Comparison of ENCODE assay signal across 20 cellular contexts in the genomic region with DNA sequence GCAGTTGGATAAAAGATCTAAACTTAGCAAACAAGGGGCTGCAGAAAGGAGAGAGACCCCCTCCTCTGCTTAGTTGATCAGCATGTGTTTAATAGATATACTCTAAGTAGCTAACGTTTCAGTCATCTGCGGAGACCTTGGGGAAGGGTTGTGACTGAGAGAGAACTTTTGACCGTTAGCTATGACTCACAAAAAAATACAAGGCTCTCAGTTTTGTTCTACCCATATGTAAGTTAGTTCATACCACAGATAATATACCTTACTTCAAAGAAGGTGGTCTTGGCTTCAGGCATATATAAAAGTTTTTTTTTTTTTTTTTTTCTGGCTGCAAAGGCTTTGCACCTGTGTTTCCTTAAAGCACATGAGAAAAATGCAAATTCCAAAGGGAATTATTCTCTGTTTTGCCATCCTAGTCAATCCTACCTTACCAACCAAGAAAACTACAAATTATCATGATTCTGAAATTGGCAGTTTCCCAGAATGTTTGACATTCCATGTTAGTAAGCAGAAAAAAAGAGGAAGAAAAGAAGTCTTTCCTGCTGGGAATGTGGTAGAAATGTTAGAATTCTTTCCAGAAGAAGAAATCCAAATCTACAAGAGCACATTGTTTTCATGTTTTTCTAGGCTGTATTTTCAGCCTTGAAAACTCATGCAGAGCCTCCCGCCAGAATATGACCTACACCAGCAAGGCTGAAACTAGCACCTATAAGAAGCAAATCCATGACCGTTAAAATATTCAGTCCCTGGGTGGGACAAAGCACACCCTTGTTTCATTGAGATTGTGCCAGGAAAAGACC.
DNase-seq lines count a peak whose midpoint lies in the region; ATAC-seq, FAIRE-seq and TF ChIP-seq lines count a peak whose summit lies in the region.
"Had no signal": no experiment of that assay in that cellular context is flagged by ENCODE, and none has a peak within 500 bp of the region (broad histone marks: within the 10 kb centered on the region; RNA-seq: fewer than 3 reads in every experiment).

No MANE protein-coding gene starts in this region.

- peaks cover 87% of the 10 kb centered on the region for H3K4me1 Mint-ChIP-seq in osteocyte (ENCODE audit: unreplicated experiment)
- H3K4me1 Mint-ChIP-seq: B cell had no signal

- POLR2A ChIA-PET in endothelial cell of umbilical vein (lab: Charles Lee) = no interaction called here

- intact Hi-C loops in endothelial cell of umbilical vein (cut with micrococcal nuclease) (no loop called here), psoas muscle (cut with DNase I) (no loop called here)

- dilution Hi-C loops in endothelial cell of umbilical vein (cut with MboI; ENCODE audit: extremely low pct_ligation_motif_present, low sequenced_read_pairs) = no loop called here

- no peaks in the 10 kb centered on the region for H3K79me2 ChIP-seq in endothelial cell of umbilical vein (ENCODE audit: control insufficient read depth, insufficient read depth, low read length)

- no peaks in the 10 kb centered on the region for H3K9me3 Mint-ChIP-seq in osteocyte (ENCODE audit: unreplicated experiment)

- H3K27me3 Mint-ChIP-seq in osteocyte (ENCODE audit: unreplicated experiment) = no peaks in the 10 kb centered on the region
- H3K27me3 Mint-ChIP-seq: B cell had no signal

- no TSS peak for BruUV-seq in endothelial cell of umbilical vein (replicated peaks; lab: Mats Ljungman, UMichigan)

- TF ChIP-seq POLR2A in endothelial cell of umbilical vein (IDR thresholded peaks at IDR 0.05; ENCODE audit: low read depth, low read length) = no peak

- H3K27ac Mint-ChIP-seq in osteocyte (ENCODE audit: unreplicated experiment) = peak overlapping the region; percentile 90
- H3K27ac Mint-ChIP-seq: B cell had no signal

- ATAC-seq in HG02884 (IDR thresholded peaks at IDR 0.05; ENCODE audit: unreplicated experiment) = no peak
- no peak for ATAC-seq in psoas muscle

- no peaks in the 10 kb centered on the region for H3K9me1 ChIP-seq in endothelial cell of umbilical vein (replicated peaks; ENCODE audit: control insufficient read depth, extremely low read depth, insufficient read depth, low read length)

- H3K4me2 ChIP-seq in endothelial cell of umbilical vein (ENCODE audit: insufficient read depth, low read length) = no peak overlapping the region
- H3K4me2 ChIP-seq: PC-9 had no signal

- H3K4me1 ChIP-seq in SJSA1 (replicated peaks) (peaks cover 67% of the 10 kb centered on the region), endothelial cell of umbilical vein (ENCODE audit: control insufficient read depth, extremely low read depth, insufficient read depth, low read length) (peaks cover 11% of the 10 kb centered on the region), psoas muscle (no peaks in the 10 kb centered on the region)
- H3K4me1 ChIP-seq: spleen, stomach had no signal

- TF ChIP-seq CTCF in endothelial cell of umbilical vein (IDR thresholded peaks at IDR 0.05; ENCODE audit: extremely low read depth in 1 of 2, insufficient read depth in 1 of 2, low read depth in 1 of 2, low read length in 2 of 2) = no peak
- no peak for TF ChIP-seq CTCF in osteocyte (IDR thresholded peaks at IDR 0.05)
- TF ChIP-seq CTCF in GM20000 (IDR thresholded peaks at IDR 0.05; ENCODE audit: extremely low read depth, missing control alignments) = no peak
- TF ChIP-seq CTCF in psoas muscle (IDR thresholded peaks at IDR 0.05) = no peak

- WGBS in psoas muscle, 3 donors = 29 to 37% (median 31%) methylated on average over 5 of the region's 5 CpGs

- H3K9me3 ChIP-seq in SJSA1 (replicated peaks) = no peaks in the 10 kb centered on the region
- no peaks in the 10 kb centered on the region for H3K9me3 ChIP-seq in endothelial cell of umbilical vein (replicated peaks; ENCODE audit: control insufficient read depth, insufficient read depth, low read length)
- no peaks in the 10 kb centered on the region for H3K9me3 ChIP-seq in psoas muscle
- H3K9me3 ChIP-seq: esophagus muscularis mucosa, neutrophil, spleen, stomach had no signal

- peak overlapping the region; percentile 34 for H3K4me3 Mint-ChIP-seq in osteocyte (ENCODE audit: unreplicated experiment)
- H3K4me3 Mint-ChIP-seq: B cell had no signal

- CTCF ChIA-PET in endothelial cell of umbilical vein (lab: Charles Lee) = no interaction called here

- no peak overlapping the region for H3K9ac ChIP-seq in endothelial cell of umbilical vein (replicated peaks; ENCODE audit: extremely low read depth, insufficient read depth, low read length)

- H3K27me3 ChIP-seq in SJSA1 (replicated peaks) (no peaks in the 10 kb centered on the region), endothelial cell of umbilical vein (ENCODE audit: control insufficient read depth in 2 of 2, insufficient read depth in 2 of 2, low read length in 2 of 2) (no peaks in the 10 kb centered on the region), psoas muscle (ENCODE audit: insufficient read depth in 3 of 3, low read length in 2 of 3) (no peaks in the 10 kb centered on the region)
- H3K27me3 ChIP-seq: esophagus muscularis mucosa, neutrophil, spleen, stomach had no signal

- no peaks in the 10 kb centered on the region for H3K36me3 ChIP-seq in SJSA1
- H3K36me3 ChIP-seq in endothelial cell of umbilical vein (ENCODE audit: control insufficient read depth in 2 of 2, extremely low read depth in 1 of 2, insufficient read depth in 2 of 2, low read length in 2 of 2) = no peaks in the 10 kb centered on the region
- H3K36me3 ChIP-seq in psoas muscle (ENCODE audit: insufficient read depth in 1 of 2, low read depth in 1 of 2) = no peaks in the 10 kb centered on the region
- H3K36me3 ChIP-seq: esophagus muscularis mucosa, neutrophil, spleen, stomach had no signal

- DNase-seq in EL (peak; percentile 76), SJSA1 (ENCODE audit: low read depth in 1 of 2, low spot score in 2 of 2) (peak in 1 of 2 experiments; percentile 81), endothelial cell of umbilical vein (ENCODE audit: low read depth, low spot score) (peak; percentile 34), osteocyte (ENCODE audit: extremely low spot score, unreplicated experiment) (no peak), DMS53 (lab: John Stamatoyannopoulos, UW) (no peak), GM20000 (ENCODE audit: low spot score) (no peak), psoas muscle (no peak)
- DNase-seq: activated CD4-positive, CD25-positive, alpha-beta regulatory T cell treated with anti-CD3 and anti-CD28 coated beads, Interleukin-2, amount 50 U/mL, for 72 hours; activated naive CD4-positive, alpha-beta T cell; DMS153; NCI-H1930; NCI-H524 treated with DMSO at 0.1 percent for 48 hours; PC-9; spleen; stomach; T-helper 1 cell had no signal

- no peak overlapping the region for H2AFZ ChIP-seq in endothelial cell of umbilical vein (ENCODE audit: low read depth, low read length)
- H2AFZ ChIP-seq: PC-9 had no signal

- no peaks in the 10 kb centered on the region for H3K36me3 Mint-ChIP-seq in osteocyte (ENCODE audit: unreplicated experiment)

- no peak overlapping the region for H3K4me3 ChIP-seq in SJSA1
- no peak overlapping the region for H3K4me3 ChIP-seq in endothelial cell of umbilical vein (replicated peaks in 1 of 3; ENCODE audit: insufficient read depth in 1 of 3, low read depth in 1 of 3, low read length in 3 of 3)
- H3K4me3 ChIP-seq in psoas muscle = no peak overlapping the region
- H3K4me3 ChIP-seq: esophagus muscularis mucosa, PC-9, spleen, stomach had no signal

- no peaks in the 10 kb centered on the region for H4K20me1 ChIP-seq in endothelial cell of umbilical vein (replicated peaks; ENCODE audit: control insufficient read depth, extremely low read depth, insufficient read depth, low read length)

- no peak for FAIRE-seq in endothelial cell of umbilical vein (lab: Jason Lieb, UNC)

- H3K27ac ChIP-seq in SJSA1 = peak overlapping the region; percentile 76
- no peak overlapping the region for H3K27ac ChIP-seq in endothelial cell of umbilical vein (ENCODE audit: insufficient read depth, low read depth, low read length)
- H3K27ac ChIP-seq in psoas muscle = no peak overlapping the region
- H3K27ac ChIP-seq: esophagus muscularis mucosa, neutrophil, PC-9, spleen, stomach had no signal

TF ChIP-seq in endothelial cell of umbilical vein, 7 proteins besides CTCF, POLR2A, EP300 and RAD21:
- TF ChIP-seq GATA2 (IDR thresholded peaks at IDR 0.05; ENCODE audit: insufficient read depth, insufficient read length, low read depth, low read length) (no peak), POLR2AphosphoS5 (IDR thresholded peaks at IDR 0.05; ENCODE audit: insufficient read depth, low read depth, low read length) (no peak), EZH2 (IDR thresholded peaks at IDR 0.05; ENCODE audit: borderline replicate concordance, low read depth, low read length, severe bottlenecking) (no peak), JUN (IDR thresholded peaks at IDR 0.05; ENCODE audit: borderline replicate concordance, insufficient read depth, insufficient read length, low read depth) (no peak), FOS (IDR thresholded peaks at IDR 0.05; ENCODE audit: borderline replicate concordance, insufficient read depth, low read length) (no peak), MYC (IDR thresholded peaks at IDR 0.05; ENCODE audit: low read depth, low read length) (no peak)
- TF ChIP-seq, protein P1, sequence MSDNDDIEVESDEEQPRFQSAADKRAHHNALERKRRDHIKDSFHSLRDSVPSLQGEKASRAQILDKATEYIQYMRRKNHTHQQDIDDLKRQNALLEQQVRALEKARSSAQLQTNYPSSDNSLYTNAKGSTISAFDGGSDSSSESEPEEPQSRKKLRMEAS (IDR thresholded peaks at IDR 0.05; ENCODE audit: insufficient read depth, insufficient read length) = no peak

Comparison
In these comparisons a context has a peak if more than half of its experiments do, and no peak if none do; other contexts are left out.
1. DNase-seq: peak in EL (single experiment) and endothelial cell of umbilical vein (single experiment); none in osteocyte (single experiment), DMS53 (single experiment), GM20000 (single experiment) and psoas muscle (0 of 2).